Comparison of ENCODE assay signal across 7 cellular contexts in genomic region chr16:29190971-29191431, GRCh38.
DNase-seq lines count a peak whose midpoint lies in the region; TF ChIP-seq lines count a peak whose summit lies in the region.
"Not testable (repeated sequence)": the region's sequence is repeated elsewhere in the genome, so short reads cannot be mapped to it uniquely, and the experiment has no call there.

No MANE protein-coding gene starts in this region.

- DNase-seq in NCI-H748 (lab: John Stamatoyannopoulos, UW; ENCODE audit: unreplicated experiment) (peak; percentile 23), islet precursor cell (peak; percentile 50), transverse colon (peak; percentile 7)
- peak; percentile 57 for DNase-seq in activated effector memory CD4-positive, alpha-beta T cell treated with anti-CD3 and anti-CD28 coated beads, Interleukin-2, amount 50 U/mL, for 16 hours
- DNase-seq in esophagus muscularis mucosa (ENCODE audit: extremely low spot score); mesenchymal stem cell: not testable (repeated sequence)

- H3K4me2 ChIP-seq in mesenchymal stem cell (ENCODE audit: low read length, poor library complexity, severe bottlenecking), result not testable (repeated sequence)

- not testable (repeated sequence) for H3K4me3 ChIP-seq in esophagus muscularis mucosa; mesenchymal stem cell (ENCODE audit: insufficient read depth in 1 of 2, low read depth in 1 of 2, low read length in 2 of 2); rectal smooth muscle tissue (ENCODE audit: low read length); transverse colon

- not testable (repeated sequence) for TF ChIP-seq CTCF in esophagus muscularis mucosa (IDR thresholded peaks at IDR 0.05); transverse colon (IDR thresholded peaks at IDR 0.05)

- not testable (repeated sequence) for H3K23ac ChIP-seq in mesenchymal stem cell (ENCODE audit: low read length in 2 of 2)

- H2AFZ ChIP-seq in mesenchymal stem cell (ENCODE audit: low read depth, low read length), result not testable (repeated sequence)

- not testable (repeated sequence) for H3K27me3 ChIP-seq in esophagus muscularis mucosa; mesenchymal stem cell (ENCODE audit: control insufficient read depth in 1 of 2, insufficient read depth in 1 of 2, low read length in 2 of 2); rectal smooth muscle tissue (ENCODE audit: control insufficient read depth, insufficient read depth, low read length); transverse colon

- TF ChIP-seq POLR2A in esophagus muscularis mucosa (IDR thresholded peaks at IDR 0.05; ENCODE audit: low read depth); transverse colon (IDR thresholded peaks at IDR 0.05): not testable (repeated sequence)

- not testable (repeated sequence) for H4K8ac ChIP-seq in mesenchymal stem cell (ENCODE audit: low read length)

- H3K79me1 ChIP-seq in mesenchymal stem cell (replicated peaks; ENCODE audit: low read length, poor library complexity, severe bottlenecking), result not testable (repeated sequence)

- H3K27ac ChIP-seq in esophagus muscularis mucosa (replicated peaks in 1 of 4), result peak overlapping the region in 3 of 4 donors; percentile 53 to 72 (median 54)
- not testable (repeated sequence) for H3K27ac ChIP-seq in mesenchymal stem cell (ENCODE audit: low read length, poor library complexity, severe bottlenecking); transverse colon
- peak overlapping the region; percentile 45 for H3K27ac ChIP-seq in rectal smooth muscle tissue (ENCODE audit: low read depth, low read length)

- WGBS in esophagus muscularis mucosa, result 70% methylated on average over 9 of the region's 16 CpGs
- 100% methylated on average over 2 of the region's 16 CpGs for WGBS in mesenchymal stem cell
- 95% methylated on average over 5 of the region's 16 CpGs; no CpG with 5 or more reads in 1 of the 2 donors for WGBS in transverse colon (ENCODE audit: low coverage in 1 of 2), 2 donors

- not testable (repeated sequence) for H2BK12ac ChIP-seq in mesenchymal stem cell (ENCODE audit: low read length in 2 of 2)

- peak overlapping the region; percentile 39 for H4K91ac ChIP-seq in mesenchymal stem cell (ENCODE audit: low read length)

- H3K9me3 ChIP-seq in esophagus muscularis mucosa; mesenchymal stem cell (ENCODE audit: control insufficient read depth, low read length); transverse colon: not testable (repeated sequence)

- intact Hi-C loops in esophagus muscularis mucosa (cut with DNase I); transverse colon (cut with DNase I; ENCODE audit: low total_unique reads): not testable (repeated sequence)

- H3K4ac ChIP-seq in mesenchymal stem cell (ENCODE audit: low read depth in 1 of 2, low read length in 2 of 2), result not testable (repeated sequence)

- not testable (repeated sequence) for H2BK15ac ChIP-seq in mesenchymal stem cell (ENCODE audit: low read depth, poor library complexity, severe bottlenecking)

- H3K9ac ChIP-seq in mesenchymal stem cell (ENCODE audit: low read length); rectal smooth muscle tissue (ENCODE audit: low read length): not testable (repeated sequence)

- TF ChIP-seq EP300 in esophagus muscularis mucosa (IDR thresholded peaks at IDR 0.05); transverse colon (IDR thresholded peaks at IDR 0.05; ENCODE audit: low read depth): not testable (repeated sequence)

- H3K18ac ChIP-seq in mesenchymal stem cell (ENCODE audit: low read depth in 1 of 2, low read length in 2 of 2), result not testable (repeated sequence)

- in situ Hi-C loops in transverse colon (cut with MboI; ENCODE audit: low pct_ligation_motif_present in 1 of 4, low pct_unique_long_range_greater_than_20kb in 1 of 4, low sequenced_read_pairs in 3 of 4), result not testable (repeated sequence)

- not testable (repeated sequence) for H3K14ac ChIP-seq in mesenchymal stem cell (ENCODE audit: low read length in 2 of 2)

- H3K4me1 ChIP-seq in esophagus muscularis mucosa, result peaks cover 0 to 48% (median 42%) of the 10 kb centered on the region in 4 donors
- H3K4me1 ChIP-seq in mesenchymal stem cell (ENCODE audit: control insufficient read depth, insufficient read depth, low read depth, low read length); rectal smooth muscle tissue (ENCODE audit: control insufficient read depth, insufficient read depth, low read length); transverse colon: not testable (repeated sequence)

- not testable (repeated sequence) for H2BK120ac ChIP-seq in mesenchymal stem cell (ENCODE audit: low read depth, low read length)

- not testable (repeated sequence) for H2BK5ac ChIP-seq in mesenchymal stem cell (ENCODE audit: low read depth, low read length, poor library complexity, severe bottlenecking)

- H3K36me3 ChIP-seq in esophagus muscularis mucosa; mesenchymal stem cell (ENCODE audit: control insufficient read depth in 1 of 2, insufficient read depth in 2 of 2, low read depth in 1 of 2, low read length in 2 of 2); rectal smooth muscle tissue (ENCODE audit: control insufficient read depth, insufficient read depth, low read length); transverse colon: not testable (repeated sequence)

- H2AK5ac ChIP-seq in mesenchymal stem cell (ENCODE audit: low read length, severe bottlenecking), result not testable (repeated sequence)
